In genomic region chr13:21297452-21297851, GRCh38 we compare ENCODE assay signal across 8 cellular contexts.
A peak's percentile ranks its signal among the peaks of the same experiment; 100 is the strongest.
DNase-seq lines count a peak whose midpoint lies in the region; ATAC-seq and TF ChIP-seq lines count a peak whose summit lies in the region.

No MANE protein-coding gene starts in this region.

- H3K27me3 Mint-ChIP-seq in activated T-cell treated with anti-CD3 and anti-CD28 coated beads, Interleukin-2, amount 50 U/mL, for 72 hours (ENCODE audit: low read depth) = no peaks in the 10 kb centered on the region

- H3K36me3 Mint-ChIP-seq in activated T-cell treated with anti-CD3 and anti-CD28 coated beads, Interleukin-2, amount 50 U/mL, for 72 hours (ENCODE audit: insufficient read depth in 2 of 2) = no peaks in the 10 kb centered on the region

- H3K27me3 ChIP-seq in Peyer's patch = no peaks in the 10 kb centered on the region

- no peak for TF ChIP-seq POLR2A in Peyer's patch (IDR thresholded peaks at IDR 0.05)

- H3K4me3 ChIP-seq in Peyer's patch = peak overlapping the region; percentile 71 to 96 (median 82)

- TF ChIP-seq CTCF in Peyer's patch (IDR thresholded peaks at IDR 0.05) = no peak

- peaks cover 23% of the 10 kb centered on the region for H3K4me1 Mint-ChIP-seq in activated T-cell treated with anti-CD3 and anti-CD28 coated beads, Interleukin-2, amount 50 U/mL, for 72 hours (ENCODE audit: low read depth)

- peak; percentile 5 to 18 for ATAC-seq in activated T-cell treated with anti-CD3 and anti-CD28 coated beads, Interleukin-2, amount 50 U/mL, for 72 hours (replicated peaks in 1 of 2)
- ATAC-seq in left colon = no peak
- no peak for ATAC-seq in HG02852 (IDR thresholded peaks at IDR 0.05; ENCODE audit: unreplicated experiment)

- H3K4me1 ChIP-seq in Peyer's patch = peaks cover 0 to 19% (median 4%) of the 10 kb centered on the region in 4 donors

- H3K36me3 ChIP-seq in Peyer's patch = no peaks in the 10 kb centered on the region

- peak; percentile 5 to 10 for DNase-seq in activated T-cell treated with anti-CD3 and anti-CD28 coated beads, Interleukin-2, amount 50 U/mL, for 72 hours
- no peak for DNase-seq in activated T-cell treated with anti-CD3 and anti-CD28 coated beads, Interleukin-2, amount 50 U/mL, for 48 hours
- DNase-seq in Peyer's patch (no peak), epithelial cell of prostate (ENCODE audit: low read depth, low spot score) (no peak), putamen (ENCODE audit: low spot score) (peak; percentile 32), left colon (no peak), COR-L47 (lab: John Stamatoyannopoulos, UW) (no peak)

- no peaks in the 10 kb centered on the region for H3K9me3 ChIP-seq in Peyer's patch

- no peaks in the 10 kb centered on the region for H3K9me3 Mint-ChIP-seq in activated T-cell treated with anti-CD3 and anti-CD28 coated beads, Interleukin-2, amount 50 U/mL, for 72 hours

- peak overlapping the region; percentile 43 for H3K27ac Mint-ChIP-seq in activated T-cell treated with anti-CD3 and anti-CD28 coated beads, Interleukin-2, amount 50 U/mL, for 72 hours

- H3K27ac ChIP-seq in Peyer's patch = peak overlapping the region; percentile 13 to 76 (median 67)
- H3K27ac ChIP-seq in epithelial cell of prostate = peak overlapping the region; percentile 68

- H3K4me3 Mint-ChIP-seq in activated T-cell treated with anti-CD3 and anti-CD28 coated beads, Interleukin-2, amount 50 U/mL, for 72 hours = peak overlapping the region; percentile 90 to 95

- intact Hi-C loops in left colon (cut with DNase I, micrococcal nuclease) = loop anchor here in 1 of 2 donors (5.0 kb wide), 1 partner anchor 355 kb away; no protein-coding TSS in a partner anchor

Comparison
In these comparisons a context has a peak if more than half of its experiments do, and no peak if none do; other contexts are left out.
1. DNase-seq: peak in activated T-cell treated with anti-CD3 and anti-CD28 coated beads, Interleukin-2, amount 50 U/mL, for 72 hours (2 of 2) and putamen (single experiment); none in activated T-cell treated with anti-CD3 and anti-CD28 coated beads, Interleukin-2, amount 50 U/mL, for 48 hours (0 of 2), Peyer's patch (0 of 3), epithelial cell of prostate (single experiment), left colon (0 of 2) and COR-L47 (single experiment).
2. ATAC-seq: peak in activated T-cell treated with anti-CD3 and anti-CD28 coated beads, Interleukin-2, amount 50 U/mL, for 72 hours (2 of 2); none in left colon (single experiment) and HG02852 (single experiment).